8 cellular contexts compared by ENCODE assay signal in the genomic region with DNA sequence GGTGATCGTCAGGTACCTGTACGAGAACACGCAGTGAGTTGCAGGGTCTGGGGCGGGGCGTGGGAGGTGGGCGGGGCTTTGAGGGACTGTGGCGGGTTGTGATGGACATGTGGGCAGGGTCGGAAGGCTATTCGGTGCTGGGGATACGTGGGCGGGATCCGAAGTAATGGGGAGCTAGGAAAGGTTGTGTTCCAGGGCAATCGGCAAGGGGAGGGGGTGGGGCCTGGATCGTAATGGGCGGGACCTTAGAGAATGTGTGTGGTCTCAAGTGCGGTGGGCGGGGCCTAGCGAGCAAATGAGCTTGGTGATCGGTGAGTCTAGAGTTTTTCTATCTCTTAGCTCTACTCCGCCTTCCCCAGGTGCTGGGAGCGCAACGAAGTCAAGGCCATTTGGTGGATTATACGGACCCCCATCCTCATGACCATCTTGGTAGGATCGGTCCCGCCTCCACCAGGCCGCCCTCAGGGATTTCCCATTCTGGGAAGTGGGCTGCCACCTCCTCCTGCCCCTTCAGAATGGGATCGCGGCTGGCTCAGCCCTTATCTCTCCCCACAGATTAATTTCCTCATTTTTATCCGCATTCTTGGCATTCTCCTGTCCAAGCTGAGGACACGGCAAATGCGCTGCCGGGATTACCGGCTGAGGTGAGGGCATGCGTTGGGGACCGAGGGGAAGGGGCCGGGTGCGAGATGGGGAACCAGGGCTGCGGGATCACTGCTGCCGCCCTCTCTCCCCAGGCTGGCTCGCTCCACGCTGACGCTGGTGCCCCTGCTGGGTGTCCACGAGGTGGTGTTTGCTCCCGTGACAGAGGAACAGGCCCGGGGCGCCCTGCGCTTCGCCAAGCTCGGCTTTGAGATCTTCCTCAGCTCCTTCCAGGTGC. TPM values are rescaled to one million over a fixed set of nuclear protein-coding genes. Genes with fewer than 3 reads are reported as not detected.
A peak's percentile ranks its signal among the peaks of the same experiment; 100 is the strongest.
DNase-seq lines count a peak whose midpoint lies in the region; ATAC-seq, FAIRE-seq and TF ChIP-seq lines count a peak whose summit lies in the region.

No MANE protein-coding gene starts in this region.

- H3K9me3 ChIP-seq in CD8-positive, alpha-beta memory T cell (ENCODE audit: low read length) = no peaks in the 10 kb centered on the region
- H3K9me3 ChIP-seq in RWPE2 (ENCODE audit: severe bottlenecking) (no peaks in the 10 kb centered on the region), ovary (no peaks in the 10 kb centered on the region), tibial artery (no peaks in the 10 kb centered on the region)

- H3K4me3 ChIP-seq in CD8-positive, alpha-beta memory T cell (ENCODE audit: low read length) = peak overlapping the region; percentile 59
- H3K4me3 ChIP-seq in RWPE2 (ENCODE audit: severe bottlenecking) = peak overlapping the region; percentile 33
- no peak overlapping the region for H3K4me3 ChIP-seq in ovary
- peak overlapping the region in 1 of 2 donors; percentile 27 for H3K4me3 ChIP-seq in tibial artery

- no peak for TF ChIP-seq POLR2A in ovary (IDR thresholded peaks at IDR 0.05)

- H3K36me3 ChIP-seq in CD8-positive, alpha-beta memory T cell (ENCODE audit: insufficient read depth, low read length) = no peaks in the 10 kb centered on the region
- H3K36me3 ChIP-seq in RWPE2 (ENCODE audit: low read depth) (no peaks in the 10 kb centered on the region), ovary (no peaks in the 10 kb centered on the region), tibial artery (no peaks in the 10 kb centered on the region)

- peak overlapping the region in 6 of 8 donors; percentile 24 to 89 (median 78) for H3K27ac Mint-ChIP-seq in CD8-positive, alpha-beta memory T cell

- FAIRE-seq in frontal cortex (lab: Jason Lieb, UNC) (no peak), RCC 7860 (lab: Jason Lieb, UNC) (no peak)

- H3K27ac ChIP-seq in CD8-positive, alpha-beta memory T cell (ENCODE audit: low read depth, low read length) = no peak overlapping the region
- H3K27ac ChIP-seq in RWPE2 (ENCODE audit: poor library complexity, severe bottlenecking) = no peak overlapping the region
- H3K27ac ChIP-seq in ovary = no peak overlapping the region
- no peak overlapping the region for H3K27ac ChIP-seq in tibial artery

- DNase-seq in CD8-positive, alpha-beta memory T cell = peak; percentile 66 to 81 (median 77)
- peak; percentile 98 for DNase-seq in RWPE2 (ENCODE audit: low spot score)
- DNase-seq in activated naive CD4-positive, alpha-beta T cell (lab: John Stamatoyannopoulos, UW) = peak; percentile 48 to 84 (median 66)
- peak; percentile 65 to 78 for DNase-seq in frontal cortex (ENCODE audit: low spot score in 2 of 2)
- peak in 4 of 5 donors; percentile 39 to 64 (median 52) for DNase-seq in ovary
- DNase-seq in tibial artery = peak; percentile 50 to 69
- DNase-seq in RCC 7860 (ENCODE audit: low spot score) = no peak

- ATAC-seq in HG02763 (IDR thresholded peaks at IDR 0.05; ENCODE audit: unreplicated experiment) (peak; percentile 38), RWPE2 (ENCODE audit: low read depth) (peak; percentile 85)

- CTCF ChIA-PET in CD8-positive, alpha-beta memory T cell (lab: Charles Lee) = interaction anchor here (1.1 to 8.6 kb wide), 4 partner anchors 8 to 36 kb away, joined by 3 to 107 read pairs (median 5); partner anchors contain the start of genes GIPR, QPCTL and SNRPD2

- no peak for TF ChIP-seq EP300 in ovary (IDR thresholded peaks at IDR 0.05)

- 1 to 3% (median 2%) methylated on average over 47 to 49 of the region's 49 CpGs for WGBS in ovary, 3 donors

- POLR2A ChIA-PET in CD8-positive, alpha-beta memory T cell (lab: Charles Lee) = interaction anchor here (0.5 to 1.7 kb wide), 4 partner anchors 15 to 105 kb away, joined by 3 to 12 read pairs (median 4); partner anchors contain the start of genes DMPK, QPCTL and SNRPD2

- H3K36me3 Mint-ChIP-seq in CD8-positive, alpha-beta memory T cell = peaks cover 0 to 3% (median 2%) of the 10 kb centered on the region in 3 donors

- intact Hi-C loops in ovary (cut with DNase I) = no loop called here
- intact Hi-C loops in tibial artery (cut with DNase I; ENCODE audit: low total_unique reads) = no loop called here

- H3K27me3 ChIP-seq in CD8-positive, alpha-beta memory T cell (ENCODE audit: insufficient read depth, low read length, poor library complexity, severe bottlenecking) = no peaks in the 10 kb centered on the region
- H3K27me3 ChIP-seq in RWPE2 (ENCODE audit: insufficient read depth, poor library complexity, severe bottlenecking) (no peaks in the 10 kb centered on the region), ovary (peaks cover 7% of the 10 kb centered on the region), tibial artery (peaks cover 0 to 65% of the 10 kb centered on the region in 2 donors)

- TF ChIP-seq CTCF in RWPE2 (IDR thresholded peaks at IDR 0.05; ENCODE audit: poor library complexity, severe bottlenecking) = peak; percentile 38
- no peak for TF ChIP-seq CTCF in ovary (IDR thresholded peaks at IDR 0.05)
- no peak for TF ChIP-seq CTCF in tibial artery (IDR thresholded peaks at IDR 0.05)

- peaks cover 0 to 4% of the 10 kb centered on the region in 2 donors for H3K27me3 Mint-ChIP-seq in CD8-positive, alpha-beta memory T cell

- peaks cover 14 to 28% (median 20%) of the 10 kb centered on the region in 3 donors for H3K4me1 Mint-ChIP-seq in CD8-positive, alpha-beta memory T cell

- peak overlapping the region; percentile 83 to 92 (median 88) for H3K4me3 Mint-ChIP-seq in CD8-positive, alpha-beta memory T cell

- no peaks in the 10 kb centered on the region for H3K9me3 Mint-ChIP-seq in CD8-positive, alpha-beta memory T cell

- H3K4me1 ChIP-seq in CD8-positive, alpha-beta memory T cell (ENCODE audit: insufficient read depth, low read length) = peaks cover 19% of the 10 kb centered on the region
- H3K4me1 ChIP-seq in RWPE2 (ENCODE audit: insufficient read depth, poor library complexity, severe bottlenecking) (no peaks in the 10 kb centered on the region), ovary (ENCODE audit: insufficient read depth) (peaks cover 3% of the 10 kb centered on the region), tibial artery (peaks cover 0 to 32% (median 21%) of the 10 kb centered on the region in 4 donors)

RNA-seq across cellular contexts. Expression of gene GIPR, which starts 9.6 kb away (rescaled TPM):
- 1 to 10 TPM; 1.7 to 1.9 TPM for total RNA-seq in CD8-positive, alpha-beta memory T cell
- 0.21 TPM for polyA plus RNA-seq in CD8-positive, alpha-beta memory T cell
- total RNA-seq in frontal cortex (0.41 TPM), ovary (1 to 10 TPM in 1 of 7 donors, under 1 TPM in 3, not detected in 3; 0.20 to 1.6 (median 0.59) TPM)
- polyA plus RNA-seq in ovary = under 1 TPM; 0.02 to 0.33 TPM

RNA-seq across cellular contexts. Expression of gene SNRPD2, which starts 14.2 kb away (rescaled TPM):
- 100 to 1,000 TPM; 738 to 747 TPM for total RNA-seq in CD8-positive, alpha-beta memory T cell
- polyA plus RNA-seq in CD8-positive, alpha-beta memory T cell = 1,016 TPM
- 157 TPM for total RNA-seq in frontal cortex
- 100 to 1,000 TPM; 288 to 508 (median 382) TPM for total RNA-seq in ovary
- 100 to 1,000 TPM; 279 to 499 TPM for polyA plus RNA-seq in ovary

RNA-seq across cellular contexts. Expression of gene QPCTL, which starts 14.9 kb away (rescaled TPM):
- total RNA-seq in CD8-positive, alpha-beta memory T cell = 10 to 100 TPM; 11.3 to 11.5 TPM
- polyA plus RNA-seq in CD8-positive, alpha-beta memory T cell = 2.0 TPM
- total RNA-seq in frontal cortex = 8.2 TPM
- total RNA-seq in ovary = 10 to 100 TPM in 1 of 7 donors, 1 to 10 TPM in 6; 4.2 to 15.3 (median 7.3) TPM
- polyA plus RNA-seq in ovary = 1 to 10 TPM; 3.2 to 6.8 TPM

RNA-seq across cellular contexts. Expression of gene EML2, which starts 38.4 kb away (rescaled TPM):
- total RNA-seq in CD8-positive, alpha-beta memory T cell = 100 to 1,000 TPM; 122 to 128 TPM
- 18.8 TPM for polyA plus RNA-seq in CD8-positive, alpha-beta memory T cell
- total RNA-seq in frontal cortex (13.0 TPM), ovary (10 to 100 TPM in 6 of 7 donors, 1 to 10 TPM in 1; 9.9 to 25.0 (median 14.4) TPM)
- 10 to 100 TPM; 13.1 to 16.3 TPM for polyA plus RNA-seq in ovary

RNA-seq across cellular contexts. Expression of gene FBXO46, which starts 53.1 kb away (rescaled TPM):
- 10 to 100 TPM; 25.2 to 30.4 TPM for total RNA-seq in CD8-positive, alpha-beta memory T cell
- 21.1 TPM for polyA plus RNA-seq in CD8-positive, alpha-beta memory T cell
- 13.9 TPM for total RNA-seq in frontal cortex
- 10 to 100 TPM; 13.4 to 32.5 (median 22.4) TPM for total RNA-seq in ovary
- polyA plus RNA-seq in ovary = 10 to 100 TPM in 1 of 2 donors, 1 to 10 TPM in 1; 6.7 to 13.9 TPM
